8 cellular contexts compared by ENCODE assay signal in genomic region chr9:91954841-91955471, GRCh38. TPM values are rescaled to one million over a fixed set of nuclear protein-coding genes. Genes with fewer than 3 reads are reported as not detected.
DNase-seq lines count a peak whose midpoint lies in the region; ATAC-seq and TF ChIP-seq lines count a peak whose summit lies in the region.

No MANE protein-coding gene starts in this region.

- no peaks in the 10 kb centered on the region for H3K27me3 ChIP-seq in thyroid gland

- H3K4me3 ChIP-seq in astrocyte of the cerebellum (ENCODE audit: low read depth, low read length), result peak overlapping the region; percentile 12
- H3K4me3 ChIP-seq in thyroid gland (replicated peaks in 1 of 3), result no peak overlapping the region

- intact Hi-C loops in thyroid gland (cut with DNase I), result no loop called here

- DNase-seq in GM03348 (ENCODE audit: low spot score), result peak; percentile 83
- DNase-seq in NCI-H2227 treated with DMSO at 0.1 percent for 48 hours (lab: John Stamatoyannopoulos, UW), result peak; percentile 34
- peak; percentile 53 for DNase-seq in astrocyte of the cerebellum (ENCODE audit: low read depth)
- DNase-seq in iPS-NIHi11 (ENCODE audit: low spot score), result peak; percentile 71
- peak; percentile 66 to 76 for DNase-seq in thyroid gland
- DNase-seq in cerebellum (ENCODE audit: low spot score), result no peak

- 21 to 23% methylated on average over 6 of the region's 6 CpGs for WGBS in thyroid gland, 2 donors

- no peak for ATAC-seq in GM18907 (IDR thresholded peaks at IDR 0.05; ENCODE audit: unreplicated experiment)

- no peaks in the 10 kb centered on the region for H3K36me3 ChIP-seq in thyroid gland

- H3K4me1 ChIP-seq in thyroid gland, result no peaks in the 10 kb centered on the region

- H3K27ac ChIP-seq in 22Rv1 (no peak overlapping the region), thyroid gland (no peak overlapping the region)

- TF ChIP-seq CTCF in 22Rv1 (IDR thresholded peaks at IDR 0.05) (peak; percentile 84), astrocyte of the cerebellum (IDR thresholded peaks at IDR 0.05; ENCODE audit: low read depth, low read length, missing control alignments) (peak; percentile 88), thyroid gland (IDR thresholded peaks at IDR 0.05) (peak in 4 of 6 experiments; percentile 44 to 68 (median 62))

- in situ Hi-C loops in astrocyte of the cerebellum (cut with HindIII; ENCODE audit: low sequenced_read_pairs), result no loop called here

- no peak for TF ChIP-seq POLR2A in thyroid gland (IDR thresholded peaks at IDR 0.05)

- no peaks in the 10 kb centered on the region for H3K9me3 ChIP-seq in thyroid gland

RNA-seq across cellular contexts. Expression of gene ROR2, which starts 4.9 kb away (rescaled TPM):
- total RNA-seq in thyroid gland, result 10 to 100 TPM in 3 of 4 donors, 1 to 10 TPM in 1; 9.5 to 17.7 (median 15.9) TPM
- 7.1 TPM for total RNA-seq in cerebellum
